In the genomic region with DNA sequence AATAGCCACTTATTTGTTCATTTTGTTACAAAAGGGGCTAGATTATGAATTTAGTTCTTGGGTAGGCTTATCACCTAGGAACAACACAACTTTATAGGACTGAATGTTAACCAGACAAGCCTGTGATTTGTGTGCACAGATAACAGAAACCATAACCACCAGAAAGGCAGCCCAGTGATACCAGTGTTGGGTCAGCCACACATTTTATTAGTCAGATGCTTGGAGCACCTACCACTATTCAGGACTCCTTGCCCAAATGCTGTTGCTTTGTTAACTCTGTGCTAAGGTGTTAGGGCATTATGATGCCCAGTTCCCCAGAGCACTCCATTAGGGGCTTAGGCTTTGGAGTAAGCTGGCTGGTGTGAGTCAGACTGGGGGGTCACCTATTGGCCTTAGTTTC, we compare ENCODE assay signal across 7 cellular contexts. TPM values are rescaled to one million over a fixed set of nuclear protein-coding genes. Genes with fewer than 3 reads are reported as not detected.
A peak's percentile ranks its signal among the peaks of the same experiment; 100 is the strongest.
DNase-seq lines count a peak whose midpoint lies in the region; ATAC-seq and TF ChIP-seq lines count a peak whose summit lies in the region.

No MANE protein-coding gene starts in this region.

- no peaks in the 10 kb centered on the region for H3K36me3 ChIP-seq in psoas muscle (ENCODE audit: insufficient read depth in 1 of 2, low read depth in 1 of 2)

- no peak for TF ChIP-seq CTCF in HFFc6 (IDR thresholded peaks at IDR 0.05)
- TF ChIP-seq CTCF in psoas muscle (IDR thresholded peaks at IDR 0.05) = no peak

- intact Hi-C loops in psoas muscle (cut with DNase I) = no loop called here

- H3K36me3 Mint-ChIP-seq in HFFc6 (ENCODE audit: low read depth) = peaks cover 9% of the 10 kb centered on the region; the same call in 1 of the 2 replicates
- peaks cover 22% of the 10 kb centered on the region for H3K36me3 Mint-ChIP-seq in T-helper 2 cell treated with Interferon-gamma antibody and Interleukin-4, amounts not matched to agents 5 μg/mL and 100 μg/mL, for 36 hours (ENCODE audit: low read depth)

- no peaks in the 10 kb centered on the region; the same call in 1 of the 2 replicates for H3K27me3 Mint-ChIP-seq in HFFc6 (ENCODE audit: insufficient read depth)
- no peaks in the 10 kb centered on the region for H3K27me3 Mint-ChIP-seq in T-helper 2 cell treated with Interferon-gamma antibody and Interleukin-4, amounts not matched to agents 5 μg/mL and 100 μg/mL, for 36 hours (ENCODE audit: low read depth)

- H3K4me3 ChIP-seq in psoas muscle = peak overlapping the region; percentile 37

- H3K4me1 Mint-ChIP-seq in HFFc6 (ENCODE audit: low read depth) = peaks cover 51% of the 10 kb centered on the region
- H3K4me1 Mint-ChIP-seq in T-helper 2 cell treated with Interferon-gamma antibody and Interleukin-4, amounts not matched to agents 5 μg/mL and 100 μg/mL, for 36 hours (ENCODE audit: low read depth) = peaks cover 60% of the 10 kb centered on the region

- H3K4me1 ChIP-seq in psoas muscle = peaks cover 74% of the 10 kb centered on the region

- H3K4me3 Mint-ChIP-seq in HFFc6 = peak overlapping the region; percentile 39
- peak overlapping the region; percentile 55 for H3K4me3 Mint-ChIP-seq in T-helper 2 cell treated with Interferon-gamma antibody and Interleukin-4, amounts not matched to agents 5 μg/mL and 100 μg/mL, for 36 hours

- H3K9me3 ChIP-seq in psoas muscle = no peaks in the 10 kb centered on the region

- no peaks in the 10 kb centered on the region for H3K9me3 Mint-ChIP-seq in HFFc6
- no peaks in the 10 kb centered on the region for H3K9me3 Mint-ChIP-seq in T-helper 2 cell treated with Interferon-gamma antibody and Interleukin-4, amounts not matched to agents 5 μg/mL and 100 μg/mL, for 36 hours

- no peak for DNase-seq in HFFc6
- DNase-seq in T-helper 2 cell treated with Interferon-gamma antibody and Interleukin-4, amounts not matched to agents 5 μg/mL and 100 μg/mL, for 36 hours (ENCODE audit: low spot score) = no peak
- no peak for DNase-seq in psoas muscle
- no peak for DNase-seq in 8988T
- DNase-seq in OCI-M2 (lab: John Stamatoyannopoulos, UW; ENCODE audit: unreplicated experiment) = no peak
- no peak for DNase-seq in NCI-H774 (lab: John Stamatoyannopoulos, UW)

- H3K27me3 ChIP-seq in psoas muscle (ENCODE audit: insufficient read depth in 3 of 3, low read length in 2 of 3) = no peaks in the 10 kb centered on the region

- peak overlapping the region; percentile 84 for H3K27ac ChIP-seq in psoas muscle

- ATAC-seq in GM18909 (IDR thresholded peaks at IDR 0.05; ENCODE audit: poor library complexity, unreplicated experiment) (peak; percentile 64), psoas muscle (peak; percentile 34 to 57 (median 52))

- no peak overlapping the region for H3K27ac Mint-ChIP-seq in HFFc6
- no peak overlapping the region for H3K27ac Mint-ChIP-seq in T-helper 2 cell treated with Interferon-gamma antibody and Interleukin-4, amounts not matched to agents 5 μg/mL and 100 μg/mL, for 36 hours

RNA-seq across cellular contexts. Expression of a gene that starts 22.5 kb away (rescaled TPM):
- total RNA-seq in HFFc6 (2021; fragmentation: NEBNext Ultra II Directional; extraction: Animal tissue kit (Norgen Biotek cat#: 25700)) = 1 to 10 TPM; 3.9 to 6.4 (median 5.7) TPM
- 10 to 100 TPM; 16.4 to 32.7 (median 23.5) TPM for total RNA-seq in psoas muscle
- polyA plus RNA-seq in psoas muscle = 10 to 100 TPM in 2 of 3 donors, 1 to 10 TPM in 1; 4.2 to 23.2 (median 14.0) TPM
